29 cellular contexts compared by ENCODE assay signal in the genomic region with DNA sequence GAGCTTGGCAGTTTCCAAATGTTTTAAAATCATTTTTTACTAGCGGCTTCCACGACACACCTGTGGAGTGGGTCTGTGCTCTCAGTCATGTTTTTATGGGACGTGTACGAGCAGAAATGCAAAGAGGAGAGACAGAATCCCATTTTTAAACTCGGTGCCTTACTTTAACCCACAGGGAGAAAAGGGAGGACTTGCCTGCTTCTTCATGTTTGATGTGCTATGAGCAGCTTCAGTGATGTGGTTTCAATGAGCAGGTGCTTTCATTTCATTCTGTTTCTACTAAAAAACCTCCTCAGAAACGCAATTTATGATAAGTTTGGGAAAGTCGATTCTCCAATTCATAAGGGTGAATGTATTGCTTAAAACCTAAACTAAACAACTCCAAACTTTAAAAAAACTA.
"Had no signal": no experiment of that assay in that cellular context is flagged by ENCODE, and none has a peak within 500 bp of the region (broad histone marks: within the 10 kb centered on the region; RNA-seq: fewer than 3 reads in every experiment).

No MANE protein-coding gene starts in this region.

- H3K36me3 ChIP-seq: adrenal gland, SJCRH30 had no signal

- H3K27me3 ChIP-seq: adrenal gland, SJCRH30 had no signal

- H3K4me1 ChIP-seq: adrenal gland, SJCRH30 had no signal

- ATAC-seq: activated naive CD4-positive, alpha-beta T cell treated with anti-CD3 and anti-CD28 coated beads, Interleukin-2, amount 50 U/mL, for 72 hours; activated T-cell treated with anti-CD3 and anti-CD28 coated beads, Interleukin-2, amount 50 U/mL, for 4 hours; Panc1 had no signal

- H3K9me3 ChIP-seq: adrenal gland, SJCRH30 had no signal

- H3K4me3 ChIP-seq: adrenal gland, SJCRH30, SK-N-MC had no signal

- DNase-seq: activated CD4-positive, alpha-beta memory T cell treated with anti-CD3 and anti-CD28 coated beads for 36 hours; activated CD4-positive, alpha-beta T cell treated with anti-CD3 and anti-CD28 coated beads, Interleukin-2, amount 50 U/mL, for 1 hour; activated CD8-positive, alpha-beta memory T cell treated with anti-CD3 and anti-CD28 coated beads, Interleukin-2, amount 50 U/mL, for 4 hours; activated gamma-delta T cell treated with Interleukin-2 at 50 U/mL for 16 hours; activated naive CD4-positive, alpha-beta T cell treated with anti-CD3 and anti-CD28 coated beads for 36 hours; activated T-cell treated with anti-CD3 and anti-CD28 coated beads for 4 hours; activated T-cell treated with anti-CD3 and anti-CD28 coated beads, Interleukin-2, amount 50 U/mL, for 4 hours; adrenal gland; central memory CD4-positive, alpha-beta T cell; IMR-90; Kasumi-1; KBM-7; NCI-H1092 treated with DMSO at 0.1 percent for 48 hours; NCI-H1417; NCI-H146; NCI-H187; NCI-H2029 treated with DMSO at 0.1 percent for 48 hours; NCI-H2107; NCI-H2171 treated with DMSO at 0.1 percent for 48 hours; NCI-H2227 treated with DMSO at 0.1 percent for 48 hours; NCI-H446; NCI-H510A treated with DMSO at 0.1 percent for 48 hours; NCI-H526 treated with DMSO at 0.1 percent for 48 hours; NCI-H774; SHP77; SJCRH30 had no signal

- H3K27ac ChIP-seq: adrenal gland, SJCRH30, SK-N-MC had no signal
